Comparison of ENCODE assay signal across 22 cellular contexts in the genomic region with DNA sequence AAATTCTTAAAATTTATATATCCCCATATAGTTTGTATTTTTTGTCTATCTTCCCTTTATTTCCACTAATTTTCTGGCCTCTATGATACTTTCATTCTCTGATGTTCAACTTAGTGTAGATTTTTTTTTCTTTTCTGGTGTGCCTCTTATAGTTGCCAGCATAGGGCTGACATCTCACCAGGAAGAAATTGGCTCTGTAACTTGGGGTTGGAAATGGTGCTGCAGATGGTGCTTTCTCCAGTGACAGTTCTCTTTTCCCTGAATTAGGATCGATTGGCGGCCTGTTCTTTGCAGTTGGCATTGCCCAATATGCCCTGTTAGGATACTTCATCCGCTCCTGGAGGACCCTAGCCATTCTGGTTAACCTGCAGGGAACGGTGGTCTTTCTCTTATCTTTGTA. TPM values are rescaled to one million over a fixed set of nuclear protein-coding genes. Genes with fewer than 3 reads are reported as not detected.
"Had no signal": no experiment of that assay in that cellular context is flagged by ENCODE, and none has a peak within 500 bp of the region (broad histone marks: within the 10 kb centered on the region; RNA-seq: fewer than 3 reads in every experiment).

No MANE protein-coding gene starts in this region.

- H3K27ac Mint-ChIP-seq: immature natural killer cell, mesothelial cell of epicardium, naive B cell had no signal

- DNase-seq: dermis blood vessel endothelial cell; dorsolateral prefrontal cortex; effector CD4-positive, alpha-beta T cell; effector memory CD4-positive, alpha-beta T cell; foreskin keratinocyte; heart left ventricle; hypothalamus; immature natural killer cell; left cardiac atrium; left lung; left ventricle myocardium superior; lower lobe of right lung; mesenchymal stem cell; mucosa of descending colon; naive B cell had no signal

- H3K4me1 Mint-ChIP-seq: immature natural killer cell, mesothelial cell of epicardium, naive B cell had no signal

- H3K27me3 Mint-ChIP-seq: naive B cell had no signal

- H3K4me3 Mint-ChIP-seq: immature natural killer cell, mesothelial cell of epicardium, naive B cell had no signal

- ATAC-seq: foreskin keratinocyte, gastroesophageal sphincter, heart left ventricle, left cardiac atrium, left lung, left ventricle myocardium superior, lower lobe of right lung, mucosa of descending colon had no signal

- H3K27ac ChIP-seq: coronary artery, esophagus muscularis mucosa, foreskin keratinocyte, gastroesophageal sphincter, heart left ventricle, hepatocyte, left lung, lower lobe of right lung had no signal

- H3K9me3 Mint-ChIP-seq: immature natural killer cell, naive B cell had no signal

RNA-seq across cellular contexts. Expression of gene SLC22A15, which starts 50.3 kb away (rescaled TPM):
- total RNA-seq: lung microvascular endothelial cell had no signal
- polyA plus RNA-seq: endothelial cell of umbilical vein had no signal
